Comparison of ENCODE assay signal across 12 cellular contexts in genomic region chr1:196926834-196927233, GRCh38. TPM values are rescaled to one million over a fixed set of nuclear protein-coding genes. Genes with fewer than 3 reads are reported as not detected.
"Had no signal": no experiment of that assay in that cellular context is flagged by ENCODE, and none has a peak within 500 bp of the region (broad histone marks: within the 10 kb centered on the region; RNA-seq: fewer than 3 reads in every experiment).

No MANE protein-coding gene starts in this region.

RNA-seq across cellular contexts. Expression of gene CFHR2, which starts 16.7 kb away (rescaled TPM):
- total RNA-seq: activated B cell treated with CpG ODN at 0.5 μM for 24 hours; activated CD4-positive, alpha-beta memory T cell treated with anti-CD3 and anti-CD28 coated beads for 36 hours; activated naive CD4-positive, alpha-beta T cell treated with anti-CD3 and anti-CD28 coated beads for 36 hours; activated naive CD4-positive, alpha-beta T cell treated with anti-CD3 and anti-CD28 coated beads, Interleukin-2, amount 50 U/mL, for 72 hours; activated T-cell treated with anti-CD3 and anti-CD28 coated beads, Interleukin-2, amount 50 U/mL, for 4 hours; activated T-helper 1 cell treated with anti-CD3 and anti-CD28 coated beads, Interleukin-12 subunit alpha, Interleukin-12 subunit beta, Interleukin-2, Interleukin-4 antibody, amounts not matched to agents 30 ng/mL and 10 ng/mL and 1 ng/mL, durations not matched to agents 14 hours and 24 hours and 36 hours; aorta; cerebellum; PC-3; Peyer's patch; SJSA1 had no signal
- polyA plus RNA-seq: aorta had no signal

RNA-seq across cellular contexts. Expression of gene CFHR4, which starts 39.0 kb away (rescaled TPM):
- total RNA-seq: activated B cell treated with CpG ODN at 0.5 μM for 24 hours; activated CD4-positive, alpha-beta memory T cell treated with anti-CD3 and anti-CD28 coated beads for 36 hours; activated naive CD4-positive, alpha-beta T cell treated with anti-CD3 and anti-CD28 coated beads for 36 hours; activated naive CD4-positive, alpha-beta T cell treated with anti-CD3 and anti-CD28 coated beads, Interleukin-2, amount 50 U/mL, for 72 hours; activated T-cell treated with anti-CD3 and anti-CD28 coated beads, Interleukin-2, amount 50 U/mL, for 4 hours; activated T-helper 1 cell treated with anti-CD3 and anti-CD28 coated beads, Interleukin-12 subunit alpha, Interleukin-12 subunit beta, Interleukin-2, Interleukin-4 antibody, amounts not matched to agents 30 ng/mL and 10 ng/mL and 1 ng/mL, durations not matched to agents 14 hours and 24 hours and 36 hours; aorta; cerebellum; colonic mucosa; PC-3; Peyer's patch; SJSA1 had no signal
- polyA plus RNA-seq: aorta had no signal

RNA-seq across cellular contexts. Expression of gene CFHR5, which starts 50.5 kb away (rescaled TPM):
- total RNA-seq: activated B cell treated with CpG ODN at 0.5 μM for 24 hours; activated CD4-positive, alpha-beta memory T cell treated with anti-CD3 and anti-CD28 coated beads for 36 hours; activated naive CD4-positive, alpha-beta T cell treated with anti-CD3 and anti-CD28 coated beads for 36 hours; activated naive CD4-positive, alpha-beta T cell treated with anti-CD3 and anti-CD28 coated beads, Interleukin-2, amount 50 U/mL, for 72 hours; activated T-cell treated with anti-CD3 and anti-CD28 coated beads, Interleukin-2, amount 50 U/mL, for 4 hours; activated T-helper 1 cell treated with anti-CD3 and anti-CD28 coated beads, Interleukin-12 subunit alpha, Interleukin-12 subunit beta, Interleukin-2, Interleukin-4 antibody, amounts not matched to agents 30 ng/mL and 10 ng/mL and 1 ng/mL, durations not matched to agents 14 hours and 24 hours and 36 hours; aorta; cerebellum; colonic mucosa; PC-3; Peyer's patch; SJSA1 had no signal
- polyA plus RNA-seq: aorta had no signal
